Comparison of ENCODE assay signal across 25 cellular contexts in genomic region chr6:136564170-136564569, GRCh38. TPM values are rescaled to one million over a fixed set of nuclear protein-coding genes. Genes with fewer than 3 reads are reported as not detected.
DNase-seq lines count a peak whose midpoint lies in the region; ATAC-seq and TF ChIP-seq lines count a peak whose summit lies in the region.
"Had no signal": no experiment of that assay in that cellular context is flagged by ENCODE, and none has a peak within 500 bp of the region (broad histone marks: within the 10 kb centered on the region; RNA-seq: fewer than 3 reads in every experiment).

No MANE protein-coding gene starts in this region.

- peaks cover 5 to 76% (median 32%) of the 10 kb centered on the region in 3 donors for H3K36me3 Mint-ChIP-seq in CD8-positive, alpha-beta memory T cell

- H3K79me2 ChIP-seq in parathyroid adenoma = no peaks in the 10 kb centered on the region

- no peaks in the 10 kb centered on the region for H3K9me3 Mint-ChIP-seq in CD8-positive, alpha-beta memory T cell
- H3K9me3 Mint-ChIP-seq: H9, T-cell had no signal

- peak overlapping the region; percentile 51 for H3K4me2 ChIP-seq in parathyroid adenoma (ENCODE audit: low read length)

- H3K9ac ChIP-seq in parathyroid adenoma = no peak overlapping the region

- H3K27ac Mint-ChIP-seq in CD8-positive, alpha-beta memory T cell = peak overlapping the region in 6 of 8 donors; percentile 4 to 88 (median 22)
- H3K27ac Mint-ChIP-seq: H9, naive B cell had no signal

- H2AFZ ChIP-seq in parathyroid adenoma = peak overlapping the region; percentile 71

- H3K4me1 ChIP-seq in CD8-positive, alpha-beta memory T cell (ENCODE audit: insufficient read depth, low read length) = peaks cover 4% of the 10 kb centered on the region
- H3K4me1 ChIP-seq in breast epithelium (no peaks in the 10 kb centered on the region), parathyroid adenoma (peaks cover 29% of the 10 kb centered on the region)

- ATAC-seq in HG03565 (IDR thresholded peaks at IDR 0.05; ENCODE audit: unreplicated experiment) = no peak
- ATAC-seq: right cardiac atrium, T-cell had no signal

- no peaks in the 10 kb centered on the region for H3K9me3 ChIP-seq in CD8-positive, alpha-beta memory T cell (ENCODE audit: low read length)
- no peaks in the 10 kb centered on the region for H3K9me3 ChIP-seq in breast epithelium
- H3K9me3 ChIP-seq in parathyroid adenoma (ENCODE audit: control insufficient read depth, low read length) = no peaks in the 10 kb centered on the region
- H3K9me3 ChIP-seq: ovary had no signal

- peaks cover 11% of the 10 kb centered on the region for H3K36me3 ChIP-seq in CD8-positive, alpha-beta memory T cell (ENCODE audit: insufficient read depth, low read length)
- H3K36me3 ChIP-seq in breast epithelium (no peaks in the 10 kb centered on the region), parathyroid adenoma (ENCODE audit: control insufficient read depth, insufficient read depth, low read length) (no peaks in the 10 kb centered on the region)
- H3K36me3 ChIP-seq: ovary had no signal

- no peak for TF ChIP-seq POLR2A in breast epithelium (IDR thresholded peaks at IDR 0.05)

- no peak for DNase-seq in CD8-positive, alpha-beta memory T cell
- DNase-seq in LNCaP clone FGC (ENCODE audit: low read depth) (peak; percentile 88), breast epithelium (ENCODE audit: low spot score in 2 of 2) (no peak), NCI-H187 treated with DMSO at 0.1 percent for 48 hours (lab: John Stamatoyannopoulos, UW) (no peak), NCI-H1417 treated with DMSO at 0.1 percent for 48 hours (lab: John Stamatoyannopoulos, UW) (no peak)
- DNase-seq: activated CD4-positive, alpha-beta T cell treated with anti-CD3 and anti-CD28 coated beads, Interleukin-2, amount 50 U/mL, for 1 hour; activated naive CD4-positive, alpha-beta T cell; amniotic stem cell; H9; KG1; left cardiac atrium; mesenchymal stem cell; naive B cell; NCI-H187; NCI-H2227 treated with DMSO at 0.1 percent for 48 hours; NCI-H82; ovary; right cardiac atrium; SHP77 treated with DMSO at 0.1 percent for 48 hours; T-cell had no signal

- CTCF ChIA-PET in CD8-positive, alpha-beta memory T cell (lab: Charles Lee) = interaction anchor here (1.2 kb wide), 1 partner anchor 20 kb away, joined by 3 read pairs; no protein-coding TSS in a partner anchor

- POLR2A ChIA-PET in CD8-positive, alpha-beta memory T cell (lab: Charles Lee) = no interaction called here

- intact Hi-C loops in breast epithelium (cut with DNase I; ENCODE audit: low total_unique reads) = no loop called here

- H3K4me3 ChIP-seq in CD8-positive, alpha-beta memory T cell (ENCODE audit: low read length) = no peak overlapping the region
- H3K4me3 ChIP-seq in LNCaP clone FGC (ENCODE audit: low read depth, low read length) = peak overlapping the region; percentile 21; the same call in 1 of the 2 replicates
- H3K4me3 ChIP-seq in breast epithelium = no peak overlapping the region
- no peak overlapping the region for H3K4me3 ChIP-seq in parathyroid adenoma (ENCODE audit: low read depth, low read length)
- H3K4me3 ChIP-seq: ovary had no signal

- peak overlapping the region in 3 of 7 donors; percentile 17 to 39 (median 27) for H3K4me3 Mint-ChIP-seq in CD8-positive, alpha-beta memory T cell
- H3K4me3 Mint-ChIP-seq: CD14-positive monocyte, H9, T-cell had no signal

- H3K27me3 Mint-ChIP-seq in CD8-positive, alpha-beta memory T cell = no peaks in the 10 kb centered on the region
- H3K27me3 Mint-ChIP-seq: naive B cell, T-cell had no signal

- peak overlapping the region; percentile 21 for H3K27ac ChIP-seq in CD8-positive, alpha-beta memory T cell (ENCODE audit: low read depth, low read length)
- H3K27ac ChIP-seq in breast epithelium (peak overlapping the region; percentile 31 to 62), parathyroid adenoma (peak overlapping the region; percentile 67)
- H3K27ac ChIP-seq: ovary had no signal

- TF ChIP-seq CTCF in LNCaP clone FGC (IDR thresholded peaks at IDR 0.05; ENCODE audit: control insufficient read depth, extremely low read depth, insufficient read depth) (no peak), breast epithelium (IDR thresholded peaks at IDR 0.05) (no peak), parathyroid adenoma (IDR thresholded peaks at IDR 0.05) (no peak)

- H3K27me3 ChIP-seq in CD8-positive, alpha-beta memory T cell (ENCODE audit: insufficient read depth, low read length, poor library complexity, severe bottlenecking) = no peaks in the 10 kb centered on the region
- H3K27me3 ChIP-seq in breast epithelium (no peaks in the 10 kb centered on the region), parathyroid adenoma (ENCODE audit: control insufficient read depth, insufficient read depth, low read length) (no peaks in the 10 kb centered on the region)
- H3K27me3 ChIP-seq: ovary had no signal

- peaks cover 9 to 54% (median 26%) of the 10 kb centered on the region in 3 donors for H3K4me1 Mint-ChIP-seq in CD8-positive, alpha-beta memory T cell

RNA-seq across cellular contexts. Expression of gene MAP7, which starts 13.9 kb away (rescaled TPM):
- total RNA-seq in CD8-positive, alpha-beta memory T cell = under 1 TPM; 0.50 to 0.51 TPM
- 0.52 TPM for polyA plus RNA-seq in CD8-positive, alpha-beta memory T cell
- total RNA-seq in breast epithelium = 10 to 100 TPM; 14.2 to 42.4 (median 16.4) TPM
- total RNA-seq: G401, OCI-LY7 had no signal

Comparison
In these comparisons a context has a peak if more than half of its experiments do, and no peak if none do; other contexts are left out.
1. RNA of gene MAP7, which starts 13.9 kb away (total RNA-seq): 14.2 to 42.4 TPM in breast epithelium; 0.50 to 0.51 TPM in CD8-positive, alpha-beta memory T cell; every median in the first group is over 10 times any median in the second.
2. Peak in every context shown above with its lines, with median percentiles within 50 percentile points of each other: H3K27ac ChIP-seq.